In genomic region chr6:160042014-160042773, GRCh38 we compare ENCODE assay signal across 12 cellular contexts.
DNase-seq lines count a peak whose midpoint lies in the region; ATAC-seq, FAIRE-seq and TF ChIP-seq lines count a peak whose summit lies in the region.
"Had no signal": no experiment of that assay in that cellular context is flagged by ENCODE, and none has a peak within 500 bp of the region (broad histone marks: within the 10 kb centered on the region; RNA-seq: fewer than 3 reads in every experiment).

No MANE protein-coding gene starts in this region.

- H3K9me3 Mint-ChIP-seq in mesothelial cell of epicardium = no peaks in the 10 kb centered on the region
- H3K9me3 Mint-ChIP-seq: CD4-positive, alpha-beta T cell; naive thymus-derived CD4-positive, alpha-beta T cell had no signal

- no peak overlapping the region for H3K9ac ChIP-seq in kidney (ENCODE audit: low read length in 2 of 2)

- ATAC-seq in GM19324 (IDR thresholded peaks at IDR 0.05; ENCODE audit: low FRiP score, unreplicated experiment) = no peak

- no peaks in the 10 kb centered on the region for H3K27me3 Mint-ChIP-seq in mesothelial cell of epicardium (ENCODE audit: low read depth)
- H3K27me3 Mint-ChIP-seq: CD4-positive, alpha-beta T cell; naive thymus-derived CD4-positive, alpha-beta T cell had no signal

- TF ChIP-seq CTCF in coronary artery (IDR thresholded peaks at IDR 0.05) (no peak), mesothelial cell of epicardium (IDR thresholded peaks at IDR 0.05; ENCODE audit: unreplicated experiment) (no peak), kidney (IDR thresholded peaks at IDR 0.05; ENCODE audit: borderline replicate concordance, extremely low read depth, insufficient read depth) (no peak), ovary (IDR thresholded peaks at IDR 0.05) (no peak)

- peaks cover 33% of the 10 kb centered on the region for H3K36me3 Mint-ChIP-seq in mesothelial cell of epicardium

- peak overlapping the region; percentile 73 to 83 for H3K27ac ChIP-seq in coronary artery
- H3K27ac ChIP-seq in kidney (ENCODE audit: low read depth in 2 of 2, low read length in 2 of 2) = no peak overlapping the region
- no peak overlapping the region for H3K27ac ChIP-seq in ovary

- H3K4me1 ChIP-seq in kidney (ENCODE audit: control insufficient read depth in 1 of 2, insufficient read depth in 1 of 2, low read depth in 1 of 2, low read length in 2 of 2) (peaks cover 9 to 18% of the 10 kb centered on the region in 2 donors), ovary (ENCODE audit: insufficient read depth) (peaks cover 6% of the 10 kb centered on the region)

- peak; percentile 21 for DNase-seq in AG08395 (ENCODE audit: low spot score)
- DNase-seq in LHCN-M2 (ENCODE audit: low read depth) = peak; percentile 66
- no peak for DNase-seq in coronary artery (ENCODE audit: low spot score)
- no peak for DNase-seq in mesothelial cell of epicardium (ENCODE audit: low spot score in 2 of 2, unreplicated experiment in 2 of 2)
- no peak for DNase-seq in D341Med (ENCODE audit: low spot score)
- DNase-seq in kidney = no peak
- DNase-seq in ovary = no peak
- DNase-seq: central memory CD4-positive, alpha-beta T cell had no signal

- H3K27ac Mint-ChIP-seq in mesothelial cell of epicardium = peak overlapping the region; percentile 5
- H3K27ac Mint-ChIP-seq: CD4-positive, alpha-beta T cell had no signal

- H3K4me3 Mint-ChIP-seq in mesothelial cell of epicardium = no peak overlapping the region
- H3K4me3 Mint-ChIP-seq: CD4-positive, alpha-beta T cell had no signal

- 80 to 85% (median 84%) methylated on average over 12 of the region's 12 CpGs for WGBS in ovary, 3 donors

- no peaks in the 10 kb centered on the region for H3K27me3 ChIP-seq in ovary
- H3K27me3 ChIP-seq: heart left ventricle had no signal

- H3K4me3 ChIP-seq in coronary artery (peak overlapping the region; percentile 42), kidney (ENCODE audit: low read length in 2 of 2) (no peak overlapping the region), ovary (no peak overlapping the region)
- H3K4me3 ChIP-seq: heart left ventricle had no signal

- H3K36me3 ChIP-seq in kidney (ENCODE audit: control insufficient read depth in 1 of 2, insufficient read depth in 2 of 2, low read length in 2 of 2) (peaks cover 32 to 54% of the 10 kb centered on the region in 2 donors), ovary (no peaks in the 10 kb centered on the region)

- H3K9me3 ChIP-seq in kidney (ENCODE audit: control insufficient read depth in 1 of 2, low read length in 2 of 2) (no peaks in the 10 kb centered on the region), ovary (no peaks in the 10 kb centered on the region)
- H3K9me3 ChIP-seq: heart left ventricle had no signal

- FAIRE-seq in kidney (lab: Jason Lieb, UNC) = no peak

- no peak for TF ChIP-seq EP300 in ovary (IDR thresholded peaks at IDR 0.05)

- H3K4me1 Mint-ChIP-seq in mesothelial cell of epicardium = peaks cover 23% of the 10 kb centered on the region

- intact Hi-C loops in kidney (cut with DNase I) (no loop called here), ovary (cut with DNase I) (no loop called here)

- no peak for TF ChIP-seq POLR2A in ovary (IDR thresholded peaks at IDR 0.05)

Comparison
In these comparisons a context has a peak if more than half of its experiments do, and no peak if none do; other contexts are left out.
1. DNase-seq: peak in AG08395 (single experiment) and LHCN-M2 (single experiment); none in coronary artery (single experiment), mesothelial cell of epicardium (0 of 2), D341Med (single experiment), kidney (single experiment) and ovary (0 of 5).
2. H3K27ac ChIP-seq: peak in coronary artery (2 of 2); none in kidney (0 of 2) and ovary (0 of 2).